Comparison of ENCODE assay signal across 20 cellular contexts in genomic region chr5:84362061-84362720, GRCh38. TPM values are rescaled to one million over a fixed set of nuclear protein-coding genes. Genes with fewer than 3 reads are reported as not detected.
"Had no signal": no experiment of that assay in that cellular context is flagged by ENCODE, and none has a peak within 500 bp of the region (broad histone marks: within the 10 kb centered on the region; RNA-seq: fewer than 3 reads in every experiment).

No MANE protein-coding gene starts in this region.

- H3K36me3 ChIP-seq: cardiac muscle cell, esophagus muscularis mucosa, heart right ventricle, right atrium auricular region, tibial nerve, uterus had no signal

- H3K27me3 Mint-ChIP-seq: activated CD4-positive, alpha-beta T cell treated with anti-CD3 and anti-CD28 coated beads, Interleukin-2, amount 10 ng/mL, durations not matched to agents 24 days and 14 days; activated naive CD8-positive, alpha-beta T cell treated with anti-CD3 and anti-CD28 coated beads, Interleukin-2, amount 10 ng/mL, durations not matched to agents 7 days and 5 days; progenitor cell of endocrine pancreas had no signal

- H3K4me3 Mint-ChIP-seq: activated CD4-positive, alpha-beta T cell treated with anti-CD3 and anti-CD28 coated beads, Interleukin-2, amount 10 ng/mL, durations not matched to agents 24 days and 14 days; activated naive CD8-positive, alpha-beta T cell treated with anti-CD3 and anti-CD28 coated beads, Interleukin-2, amount 10 ng/mL, durations not matched to agents 7 days and 5 days had no signal

- H3K36me3 Mint-ChIP-seq: activated naive CD8-positive, alpha-beta T cell treated with anti-CD3 and anti-CD28 coated beads, Interleukin-2, amount 10 ng/mL, durations not matched to agents 7 days and 5 days had no signal

- H3K27ac ChIP-seq: cardiac muscle cell, esophagus muscularis mucosa, heart right ventricle, right atrium auricular region, skin epidermis, tibial nerve, uterus had no signal

- DNase-seq: activated CD4-positive, alpha-beta T cell treated with anti-CD3 and anti-CD28 coated beads, Interleukin-2, amount 10 ng/mL, durations not matched to agents 24 days and 14 days; activated CD4-positive, CD25-positive, alpha-beta regulatory T cell; activated CD8-positive, alpha-beta memory T cell treated with anti-CD3 and anti-CD28 coated beads, Interleukin-2, amount 50 U/mL, for 48 hours; activated naive CD8-positive, alpha-beta T cell treated with anti-CD3 and anti-CD28 coated beads, Interleukin-2, amount 10 ng/mL, durations not matched to agents 7 days and 5 days; anterior cingulate cortex; foreskin melanocyte; heart right ventricle; left colon; midbrain; stimulated activated CD4-positive, alpha-beta T cell treated with anti-CD3 and anti-CD28 coated beads, Interleukin-4, amount 100 ng/mL, for 24 hours; stimulated activated naive CD4-positive, alpha-beta T cell; uterus had no signal

- H3K27me3 ChIP-seq: cardiac muscle cell, esophagus muscularis mucosa, heart right ventricle, right atrium auricular region, tibial nerve, uterus had no signal

- H3K9me3 Mint-ChIP-seq: activated CD4-positive, alpha-beta T cell treated with anti-CD3 and anti-CD28 coated beads, Interleukin-2, amount 10 ng/mL, durations not matched to agents 24 days and 14 days; activated naive CD8-positive, alpha-beta T cell treated with anti-CD3 and anti-CD28 coated beads, Interleukin-2, amount 10 ng/mL, durations not matched to agents 7 days and 5 days had no signal

- H3K4me1 ChIP-seq: esophagus muscularis mucosa, heart right ventricle, right atrium auricular region, tibial nerve, uterus had no signal

- H3K4me3 ChIP-seq: cardiac muscle cell, esophagus muscularis mucosa, heart right ventricle, lung, right atrium auricular region, skin epidermis, tibial nerve, uterus had no signal

- H3K4me1 Mint-ChIP-seq: activated CD4-positive, alpha-beta T cell treated with anti-CD3 and anti-CD28 coated beads, Interleukin-2, amount 10 ng/mL, durations not matched to agents 24 days and 14 days; activated naive CD8-positive, alpha-beta T cell treated with anti-CD3 and anti-CD28 coated beads, Interleukin-2, amount 10 ng/mL, durations not matched to agents 7 days and 5 days had no signal

- H3K9me3 ChIP-seq: esophagus muscularis mucosa, heart right ventricle, right atrium auricular region, tibial nerve, uterus had no signal

- H3K27ac Mint-ChIP-seq: activated CD4-positive, alpha-beta T cell treated with anti-CD3 and anti-CD28 coated beads, Interleukin-2, amount 10 ng/mL, durations not matched to agents 24 days and 14 days; activated naive CD8-positive, alpha-beta T cell treated with anti-CD3 and anti-CD28 coated beads, Interleukin-2, amount 10 ng/mL, durations not matched to agents 7 days and 5 days; progenitor cell of endocrine pancreas had no signal

- ATAC-seq: heart right ventricle, left colon had no signal

RNA-seq across cellular contexts. Expression of gene EDIL3, which starts 22.5 kb away (rescaled TPM):
- total RNA-seq: activated CD4-positive, alpha-beta T cell treated with anti-CD3 and anti-CD28 coated beads, Interleukin-2, amount 10 ng/mL, durations not matched to agents 24 days and 14 days; activated naive CD8-positive, alpha-beta T cell treated with anti-CD3 and anti-CD28 coated beads, Interleukin-2, amount 10 ng/mL, durations not matched to agents 7 days and 5 days; T-helper 2 cell treated with Interferon-gamma antibody and Interleukin-4, amounts not matched to agents 100 ng/mL and 5 ng/mL, for 36 hours had no signal
